21 cellular contexts compared by ENCODE assay signal in the genomic region with DNA sequence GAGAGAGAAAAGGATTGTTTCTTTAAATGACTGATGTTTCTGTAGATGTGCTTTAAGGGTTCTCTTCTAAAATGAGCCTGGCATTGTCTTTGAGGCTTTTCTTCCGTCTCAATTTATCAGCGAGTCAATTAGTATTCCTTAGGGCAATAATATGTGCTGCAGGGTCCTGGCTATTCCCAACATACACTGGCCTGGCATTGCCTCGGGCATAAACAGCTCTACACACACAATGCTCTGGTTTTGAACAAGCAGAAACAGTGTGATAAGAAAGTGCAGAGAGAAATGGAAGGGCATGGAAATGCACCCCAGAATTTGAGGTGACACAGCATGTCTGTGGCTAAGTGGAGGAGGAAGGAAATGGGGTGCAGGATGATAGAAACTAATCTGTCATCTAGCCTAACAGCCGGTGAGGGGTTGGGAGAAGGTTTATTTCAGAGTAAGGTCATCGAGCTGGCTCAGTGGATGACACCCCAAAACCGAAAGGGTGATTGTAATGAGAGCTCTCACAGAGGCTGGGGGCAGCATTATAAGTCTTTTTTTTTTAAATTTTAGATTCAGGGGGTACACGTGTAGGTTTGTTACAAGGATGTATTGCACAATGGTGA.
DNase-seq lines count a peak whose midpoint lies in the region; ATAC-seq and TF ChIP-seq lines count a peak whose summit lies in the region.
"Had no signal": no experiment of that assay in that cellular context is flagged by ENCODE, and none has a peak within 500 bp of the region (broad histone marks: within the 10 kb centered on the region; RNA-seq: fewer than 3 reads in every experiment).

No MANE protein-coding gene starts in this region.

- 20% methylated on average over 7 of the region's 7 CpGs for WGBS in mammary epithelial cell (ENCODE audit: low coverage, missing lambda C conversion rate)

- H2AFZ ChIP-seq in mammary epithelial cell (ENCODE audit: low read depth, low read length) = peak overlapping the region; percentile 47

- H3K27me3 ChIP-seq in mammary epithelial cell (ENCODE audit: insufficient read depth, low read length) = no peaks in the 10 kb centered on the region
- no peaks in the 10 kb centered on the region for H3K27me3 ChIP-seq in breast epithelium
- H3K27me3 ChIP-seq: BLaER1, heart left ventricle, uterus had no signal

- intact Hi-C loops in mammary epithelial cell (cut with micrococcal nuclease) (no loop called here), breast epithelium (cut with DNase I; ENCODE audit: low total_unique reads) (no loop called here)

- no peaks in the 10 kb centered on the region for H3K27me3 Mint-ChIP-seq in T-helper 17 cell
- H3K27me3 Mint-ChIP-seq: activated naive CD8-positive, alpha-beta T cell treated with anti-CD3 and anti-CD28 coated beads, Interleukin-2, amount 10 ng/mL, durations not matched to agents 7 days and 5 days had no signal

- BruUV-seq in mammary epithelial cell (replicated peaks; lab: Mats Ljungman, UMichigan) = no TSS peak

- TF ChIP-seq POLR2A in breast epithelium (IDR thresholded peaks at IDR 0.05) = no peak

- in situ Hi-C loops in mammary epithelial cell (cut with MboI; ENCODE audit: low sequenced_read_pairs in 2 of 2) = no loop called here

- no peak overlapping the region for H3K27ac ChIP-seq in mammary epithelial cell (ENCODE audit: insufficient read depth, low read depth, low read length)
- H3K27ac ChIP-seq in breast epithelium = no peak overlapping the region
- H3K27ac ChIP-seq in angular gyrus (ENCODE audit: low read depth, low read length) = peak overlapping the region; percentile 98
- H3K27ac ChIP-seq: BLaER1, psoas muscle, uterus had no signal

- dilution Hi-C loops in mammary epithelial cell (cut with HindIII; ENCODE audit: low sequenced_read_pairs) = no loop called here

- DNase-seq in mammary epithelial cell (no peak), breast epithelium (ENCODE audit: low spot score in 2 of 2) (no peak), medulla oblongata (ENCODE audit: extremely low spot score) (peak; percentile 40), T-helper 17 cell (no peak), inferior parietal cortex (ENCODE audit: extremely low spot score) (no peak), A172 (ENCODE audit: low spot score) (no peak)
- DNase-seq: activated CD8-positive, alpha-beta T cell treated with anti-CD3 and anti-CD28 coated beads, Interleukin-2, amount 10 ng/mL, durations not matched to agents 7 days and 5 days; activated gamma-delta T cell; activated naive CD8-positive, alpha-beta T cell treated with anti-CD3 and anti-CD28 coated beads, Interleukin-2, amount 10 ng/mL, durations not matched to agents 7 days and 5 days; heart left ventricle; left colon; mesenchymal stem cell; NCI-H187 treated with DMSO at 0.1 percent for 48 hours; NCI-H526; psoas muscle; stimulated activated naive CD8-positive, alpha-beta T cell treated with anti-CD3 and anti-CD28 coated beads, Interleukin-15, Interleukin-2, amounts not matched to agents 100 U/mL and 50 U/mL, for 24 hours; uterus had no signal

- ATAC-seq in T-helper 17 cell (no peak), GM18861 (IDR thresholded peaks at IDR 0.05; ENCODE audit: unreplicated experiment) (no peak)
- ATAC-seq: activated CD4-positive, CD25-positive, alpha-beta regulatory T cell treated with anti-CD3 and anti-CD28 coated beads, Interleukin-2, amount 50 U/mL, for 24 hours; activated CD8-positive, alpha-beta T cell treated with anti-CD3 and anti-CD28 coated beads, Interleukin-2, amount 10 ng/mL, durations not matched to agents 7 days and 5 days; heart left ventricle; left colon; psoas muscle; stimulated activated naive CD8-positive, alpha-beta T cell treated with anti-CD3 and anti-CD28 coated beads, Interleukin-15, Interleukin-2, amounts not matched to agents 100 U/mL and 50 U/mL, for 24 hours had no signal

- TF ChIP-seq CTCF in mammary epithelial cell (conservative IDR thresholded peaks at IDR 0.05 in 1 of 2, IDR thresholded peaks at IDR 0.05 in 1 of 2; ENCODE audit: extremely low read depth in 1 of 2, insufficient read depth in 1 of 2, low read depth in 1 of 2, low read length in 2 of 2) = no peak
- no peak for TF ChIP-seq CTCF in breast epithelium (IDR thresholded peaks at IDR 0.05)

- no peak overlapping the region for H3K9ac ChIP-seq in mammary epithelial cell (ENCODE audit: insufficient read depth, low read length)
- H3K9ac ChIP-seq: BLaER1 had no signal

- H3K36me3 Mint-ChIP-seq in T-helper 17 cell (ENCODE audit: low read depth) = no peaks in the 10 kb centered on the region
- H3K36me3 Mint-ChIP-seq: activated naive CD8-positive, alpha-beta T cell treated with anti-CD3 and anti-CD28 coated beads, Interleukin-2, amount 10 ng/mL, durations not matched to agents 7 days and 5 days had no signal

- H3K79me2 ChIP-seq in mammary epithelial cell (ENCODE audit: insufficient read depth, low read length) = no peaks in the 10 kb centered on the region

- CTCF ChIA-PET in mammary epithelial cell (lab: Charles Lee; ENCODE audit: low non-redundant PET) = no interaction called here

- H3K9me3 ChIP-seq in mammary epithelial cell (replicated peaks; ENCODE audit: insufficient read depth, low read length) (no peaks in the 10 kb centered on the region), breast epithelium (no peaks in the 10 kb centered on the region), T-helper 17 cell (ENCODE audit: control insufficient read depth, low read length, poor library complexity, severe bottlenecking) (no peaks in the 10 kb centered on the region)
- H3K9me3 ChIP-seq: BLaER1, heart left ventricle, psoas muscle, uterus had no signal

- no peaks in the 10 kb centered on the region for H3K4me1 ChIP-seq in mammary epithelial cell (ENCODE audit: insufficient read depth, low read length)
- no peaks in the 10 kb centered on the region for H3K4me1 ChIP-seq in breast epithelium
- H3K4me1 ChIP-seq: BLaER1, psoas muscle, uterus had no signal

- no peak overlapping the region for H3K4me3 Mint-ChIP-seq in T-helper 17 cell
- H3K4me3 Mint-ChIP-seq: activated CD8-positive, alpha-beta T cell treated with anti-CD3 and anti-CD28 coated beads, Interleukin-2, amount 10 ng/mL, durations not matched to agents 7 days and 5 days; activated naive CD8-positive, alpha-beta T cell treated with anti-CD3 and anti-CD28 coated beads, Interleukin-2, amount 10 ng/mL, durations not matched to agents 7 days and 5 days had no signal

- H3K4me2 ChIP-seq in mammary epithelial cell (ENCODE audit: insufficient read depth, low read depth, low read length) = no peak overlapping the region
- H3K4me2 ChIP-seq: BLaER1 had no signal

- H3K4me1 Mint-ChIP-seq in T-helper 17 cell = no peaks in the 10 kb centered on the region
- H3K4me1 Mint-ChIP-seq: activated naive CD8-positive, alpha-beta T cell treated with anti-CD3 and anti-CD28 coated beads, Interleukin-2, amount 10 ng/mL, durations not matched to agents 7 days and 5 days had no signal

- no peak overlapping the region for H3K4me3 ChIP-seq in mammary epithelial cell (replicated peaks in 1 of 3; ENCODE audit: insufficient read depth in 1 of 3, low read depth in 2 of 3, low read length in 3 of 3)
- H3K4me3 ChIP-seq in breast epithelium = no peak overlapping the region
- H3K4me3 ChIP-seq: BLaER1, psoas muscle, uterus had no signal

- no peaks in the 10 kb centered on the region for H4K20me1 ChIP-seq in mammary epithelial cell (ENCODE audit: insufficient read depth, low read length)
- H4K20me1 ChIP-seq: BLaER1 had no signal

- H3K36me3 ChIP-seq in mammary epithelial cell (ENCODE audit: insufficient read depth, low read length) (no peaks in the 10 kb centered on the region), breast epithelium (no peaks in the 10 kb centered on the region)
- H3K36me3 ChIP-seq: BLaER1, heart left ventricle, uterus had no signal

- no peak overlapping the region for H3K27ac Mint-ChIP-seq in T-helper 17 cell
- H3K27ac Mint-ChIP-seq: activated CD8-positive, alpha-beta T cell treated with anti-CD3 and anti-CD28 coated beads, Interleukin-2, amount 10 ng/mL, durations not matched to agents 7 days and 5 days; activated naive CD8-positive, alpha-beta T cell treated with anti-CD3 and anti-CD28 coated beads, Interleukin-2, amount 10 ng/mL, durations not matched to agents 7 days and 5 days had no signal
